Comparison of ENCODE assay signal across 8 cellular contexts in genomic region chr5:68424799-68425537, GRCh38.
DNase-seq lines count a peak whose midpoint lies in the region; ATAC-seq and FAIRE-seq lines count a peak whose summit lies in the region.

No MANE protein-coding gene starts in this region.

- peak overlapping the region; percentile 60 for H3K27ac Mint-ChIP-seq in T-helper 2 cell treated with Interferon-gamma antibody and Interleukin-4, amounts not matched to agents 5 μg/mL and 100 μg/mL, for 36 hours

- intact Hi-C loops in posterior cingulate gyrus (cut with DNase I), result no loop called here

- peaks cover 6% of the 10 kb centered on the region for H3K9me3 Mint-ChIP-seq in T-helper 2 cell treated with Interferon-gamma antibody and Interleukin-4, amounts not matched to agents 5 μg/mL and 100 μg/mL, for 36 hours

- H3K27me3 Mint-ChIP-seq in T-helper 2 cell treated with Interferon-gamma antibody and Interleukin-4, amounts not matched to agents 5 μg/mL and 100 μg/mL, for 36 hours (ENCODE audit: low read depth), result peaks cover 8% of the 10 kb centered on the region

- ATAC-seq in HG03139 (IDR thresholded peaks at IDR 0.05; ENCODE audit: unreplicated experiment), result peak; percentile 67

- H3K4me1 Mint-ChIP-seq in T-helper 2 cell treated with Interferon-gamma antibody and Interleukin-4, amounts not matched to agents 5 μg/mL and 100 μg/mL, for 36 hours (ENCODE audit: low read depth), result peaks cover 28% of the 10 kb centered on the region

- peak; percentile 84 for FAIRE-seq in GM19239 (lab: Jason Lieb, UNC)

- peaks cover 6% of the 10 kb centered on the region for H3K36me3 Mint-ChIP-seq in T-helper 2 cell treated with Interferon-gamma antibody and Interleukin-4, amounts not matched to agents 5 μg/mL and 100 μg/mL, for 36 hours (ENCODE audit: low read depth)

- DNase-seq in CD1c-positive myeloid dendritic cell (ENCODE audit: extremely low spot score), result peak; percentile 81
- DNase-seq in GM19239 (ENCODE audit: insufficient read length, low spot score), result peak; percentile 10
- peak; percentile 68 for DNase-seq in T-helper 2 cell treated with Interferon-gamma antibody and Interleukin-4, amounts not matched to agents 5 μg/mL and 100 μg/mL, for 36 hours (ENCODE audit: low spot score)
- peak; percentile 71 for DNase-seq in islet precursor cell
- DNase-seq in posterior cingulate gyrus, result no peak
- DNase-seq in dedifferentiated amniotic fluid mesenchymal stem cell (ENCODE audit: extremely low spot score), result no peak
- DNase-seq in activated CD8-positive, alpha-beta memory T cell treated with anti-CD3 and anti-CD28 coated beads, Interleukin-2, amount 50 U/mL, for 48 hours, result no peak

- peak overlapping the region; percentile 20 for H3K4me3 Mint-ChIP-seq in T-helper 2 cell treated with Interferon-gamma antibody and Interleukin-4, amounts not matched to agents 5 μg/mL and 100 μg/mL, for 36 hours

Comparison
In these comparisons a context has a peak if more than half of its experiments do, and no peak if none do; other contexts are left out.
1. DNase-seq: peak in CD1c-positive myeloid dendritic cell (single experiment), GM19239 (single experiment), T-helper 2 cell treated with Interferon-gamma antibody and Interleukin-4, amounts not matched to agents 5 μg/mL and 100 μg/mL, for 36 hours (single experiment) and islet precursor cell (single experiment); none in posterior cingulate gyrus (0 of 10), dedifferentiated amniotic fluid mesenchymal stem cell (single experiment) and activated CD8-positive, alpha-beta memory T cell treated with anti-CD3 and anti-CD28 coated beads, Interleukin-2, amount 50 U/mL, for 48 hours (single experiment).